Comparison of ENCODE assay signal across 1 cellular context in genomic region chr1:187744665-187745064, GRCh38.
TF ChIP-seq lines count a peak whose summit lies in the region.

No MANE protein-coding gene starts in this region.

TF ChIP-seq in GM12878, 131 proteins besides CTCF, POLR2A, EP300 and RAD21 (continued from another document and continues in another):
- TF ChIP-seq HSF1 (IDR thresholded peaks at IDR 0.05; ENCODE audit: low read depth, low read length) (no peak), ZBTB4 (CRISPR knock-in tag; IDR thresholded peaks at IDR 0.05) (no peak), TCF12 (IDR thresholded peaks at IDR 0.05; ENCODE audit: low read depth, low read length) (no peak), CHD4 (IDR thresholded peaks at IDR 0.05) (no peak), TCF3 (IDR thresholded peaks at IDR 0.05; ENCODE audit: borderline replicate concordance, insufficient read depth, low read depth, low read length) (no peak), ZNF24 (IDR thresholded peaks at IDR 0.05) (peak; percentile 93), CBFB (IDR thresholded peaks at IDR 0.05; ENCODE audit: low read depth) (no peak), ZSCAN29 (IDR thresholded peaks at IDR 0.05) (no peak), SP1 (IDR thresholded peaks at IDR 0.05; ENCODE audit: low read depth, low read length) (no peak), E4F1 (IDR thresholded peaks at IDR 0.05; ENCODE audit: borderline replicate concordance, partially characterized antibody) (no peak), RELA (IDR thresholded peaks at IDR 0.05; ENCODE audit: borderline replicate concordance, partially characterized antibody) (no peak), TAF1 (IDR thresholded peaks at IDR 0.05; ENCODE audit: borderline replicate concordance, low read depth, low read length) (no peak), ZBTB40 (IDR thresholded peaks at IDR 0.05; ENCODE audit: borderline replicate concordance) (no peak), NFYA (IDR thresholded peaks at IDR 0.05; ENCODE audit: borderline replicate concordance, low read depth, low read length) (no peak), JUND (IDR thresholded peaks at IDR 0.05; ENCODE audit: low read depth, low read length) (no peak), TARDBP (IDR thresholded peaks at IDR 0.05; ENCODE audit: borderline replicate concordance) (no peak), CBX3 (IDR thresholded peaks at IDR 0.05; ENCODE audit: borderline replicate concordance, low read depth) (no peak), NBN (IDR thresholded peaks at IDR 0.05) (no peak), ZNF384 (IDR thresholded peaks at IDR 0.05; ENCODE audit: borderline replicate concordance, low read depth, low read length) (no peak), WRNIP1 (IDR thresholded peaks at IDR 0.05; ENCODE audit: borderline replicate concordance, low read depth, low read length) (no peak), CBX5 (IDR thresholded peaks at IDR 0.05; ENCODE audit: low read depth) (no peak), SMAD5 (IDR thresholded peaks at IDR 0.05; ENCODE audit: low read depth) (no peak), PML (IDR thresholded peaks at IDR 0.05; ENCODE audit: low read length) (no peak), IKZF1 (conservative IDR thresholded peaks at IDR 0.05) (no peak), GABPA (IDR thresholded peaks at IDR 0.05; ENCODE audit: low read depth) (no peak), CREM (IDR thresholded peaks at IDR 0.05; ENCODE audit: low read depth) (no peak), NFXL1 (IDR thresholded peaks at IDR 0.05; ENCODE audit: borderline replicate concordance) (no peak), TBL1XR1 (IDR thresholded peaks at IDR 0.05; ENCODE audit: low read depth, low read length) (no peak), ZNF622 (IDR thresholded peaks at IDR 0.05) (no peak), SMARCA5 (IDR thresholded peaks at IDR 0.05) (no peak), MTA2 (IDR thresholded peaks at IDR 0.05; ENCODE audit: low read depth) (peak; percentile 61; the same call in 1 of the 2 replicates), MEF2A (IDR thresholded peaks at IDR 0.05; ENCODE audit: insufficient read depth, low read depth, low read length) (no peak), BRCA1 (IDR thresholded peaks at IDR 0.05; ENCODE audit: low read depth, low read length) (no peak), DPF2 (IDR thresholded peaks at IDR 0.05) (peak; percentile 55; the same call in 1 of the 2 replicates), BHLHE40 (IDR thresholded peaks at IDR 0.05; ENCODE audit: borderline replicate concordance in 1 of 2, low read depth in 2 of 2, low read length in 1 of 2) (no peak), HDAC6 (IDR thresholded peaks at IDR 0.05; ENCODE audit: unreplicated experiment) (no peak), NFIC (IDR thresholded peaks at IDR 0.05; ENCODE audit: low read depth, low read length) (no peak), IKZF2 (IDR thresholded peaks at IDR 0.05) (peak; percentile 46 to 50; a peak in 2 of 4 replicates), PAX5 (IDR thresholded peaks at IDR 0.05; ENCODE audit: borderline replicate concordance, low read depth, low read length) (0 out of 2 replicates have a peak, but pooled peaks have one; percentile 20), SIX5 (IDR thresholded peaks at IDR 0.05; ENCODE audit: low read depth, low read length, severe bottlenecking) (no peak), E2F4 (IDR thresholded peaks at IDR 0.05; ENCODE audit: low read depth, low read length) (no peak), POLR2AphosphoS5 (IDR thresholded peaks at IDR 0.05; ENCODE audit: low read length) (no peak), MYC (IDR thresholded peaks at IDR 0.05; ENCODE audit: insufficient read depth, insufficient read length, insufficient replicate concordance, low read length, severe bottlenecking) (no peak), SUZ12 (IDR thresholded peaks at IDR 0.05; ENCODE audit: unreplicated experiment) (no peak)
- TF ChIP-seq, protein P1, sequence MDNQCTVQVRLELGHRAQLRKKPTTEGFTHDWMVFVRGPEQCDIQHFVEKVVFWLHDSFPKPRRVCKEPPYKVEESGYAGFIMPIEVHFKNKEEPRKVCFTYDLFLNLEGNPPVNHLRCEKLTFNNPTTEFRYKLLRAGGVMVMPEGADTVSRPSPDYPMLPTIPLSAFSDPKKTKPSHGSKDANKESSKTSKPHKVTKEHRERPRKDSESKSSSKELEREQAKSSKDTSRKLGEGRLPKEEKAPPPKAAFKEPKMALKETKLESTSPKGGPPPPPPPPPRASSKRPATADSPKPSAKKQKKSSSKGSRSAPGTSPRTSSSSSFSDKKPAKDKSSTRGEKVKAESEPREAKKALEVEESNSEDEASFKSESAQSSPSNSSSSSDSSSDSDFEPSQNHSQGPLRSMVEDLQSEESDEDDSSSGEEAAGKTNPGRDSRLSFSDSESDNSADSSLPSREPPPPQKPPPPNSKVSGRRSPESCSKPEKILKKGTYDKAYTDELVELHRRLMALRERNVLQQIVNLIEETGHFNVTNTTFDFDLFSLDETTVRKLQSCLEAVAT (IDR thresholded peaks at IDR 0.05) = no peak
- TF ChIP-seq, protein P2, sequence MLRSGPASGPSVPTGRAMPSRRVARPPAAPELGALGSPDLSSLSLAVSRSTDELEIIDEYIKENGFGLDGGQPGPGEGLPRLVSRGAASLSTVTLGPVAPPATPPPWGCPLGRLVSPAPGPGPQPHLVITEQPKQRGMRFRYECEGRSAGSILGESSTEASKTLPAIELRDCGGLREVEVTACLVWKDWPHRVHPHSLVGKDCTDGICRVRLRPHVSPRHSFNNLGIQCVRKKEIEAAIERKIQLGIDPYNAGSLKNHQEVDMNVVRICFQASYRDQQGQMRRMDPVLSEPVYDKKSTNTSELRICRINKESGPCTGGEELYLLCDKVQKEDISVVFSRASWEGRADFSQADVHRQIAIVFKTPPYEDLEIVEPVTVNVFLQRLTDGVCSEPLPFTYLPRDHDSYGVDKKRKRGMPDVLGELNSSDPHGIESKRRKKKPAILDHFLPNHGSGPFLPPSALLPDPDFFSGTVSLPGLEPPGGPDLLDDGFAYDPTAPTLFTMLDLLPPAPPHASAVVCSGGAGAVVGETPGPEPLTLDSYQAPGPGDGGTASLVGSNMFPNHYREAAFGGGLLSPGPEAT (IDR thresholded peaks at IDR 0.05; ENCODE audit: low read depth) = 0 out of 2 replicates have a peak, but pooled peaks have one; percentile 22
- TF ChIP-seq, protein P3, sequence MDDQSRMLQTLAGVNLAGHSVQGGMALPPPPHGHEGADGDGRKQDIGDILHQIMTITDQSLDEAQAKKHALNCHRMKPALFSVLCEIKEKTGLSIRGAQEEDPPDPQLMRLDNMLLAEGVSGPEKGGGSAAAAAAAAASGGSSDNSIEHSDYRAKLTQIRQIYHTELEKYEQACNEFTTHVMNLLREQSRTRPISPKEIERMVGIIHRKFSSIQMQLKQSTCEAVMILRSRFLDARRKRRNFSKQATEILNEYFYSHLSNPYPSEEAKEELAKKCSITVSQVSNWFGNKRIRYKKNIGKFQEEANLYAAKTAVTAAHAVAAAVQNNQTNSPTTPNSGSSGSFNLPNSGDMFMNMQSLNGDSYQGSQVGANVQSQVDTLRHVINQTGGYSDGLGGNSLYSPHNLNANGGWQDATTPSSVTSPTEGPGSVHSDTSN (IDR thresholded peaks at IDR 0.05; ENCODE audit: insufficient replicate concordance, low read depth, low read length) = peak; percentile 60
- TF ChIP-seq, protein P4, sequence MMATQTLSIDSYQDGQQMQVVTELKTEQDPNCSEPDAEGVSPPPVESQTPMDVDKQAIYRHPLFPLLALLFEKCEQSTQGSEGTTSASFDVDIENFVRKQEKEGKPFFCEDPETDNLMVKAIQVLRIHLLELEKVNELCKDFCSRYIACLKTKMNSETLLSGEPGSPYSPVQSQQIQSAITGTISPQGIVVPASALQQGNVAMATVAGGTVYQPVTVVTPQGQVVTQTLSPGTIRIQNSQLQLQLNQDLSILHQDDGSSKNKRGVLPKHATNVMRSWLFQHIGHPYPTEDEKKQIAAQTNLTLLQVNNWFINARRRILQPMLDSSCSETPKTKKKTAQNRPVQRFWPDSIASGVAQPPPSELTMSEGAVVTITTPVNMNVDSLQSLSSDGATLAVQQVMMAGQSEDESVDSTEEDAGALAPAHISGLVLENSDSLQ (IDR thresholded peaks at IDR 0.05) = peak; percentile 91
